Comparison of ENCODE assay signal across 8 cellular contexts in genomic region chr5:59188415-59189225, GRCh38.
A peak's percentile ranks its signal among the peaks of the same experiment; 100 is the strongest.
DNase-seq lines count a peak whose midpoint lies in the region; ATAC-seq, FAIRE-seq and TF ChIP-seq lines count a peak whose summit lies in the region.

No MANE protein-coding gene starts in this region.

- intact Hi-C loops in kidney (cut with DNase I), result loop anchor here (5.0 to 10.0 kb wide), 2 partner anchors 194 to 486 kb away; no protein-coding TSS in a partner anchor

- H3K9ac ChIP-seq in kidney (ENCODE audit: low read length in 2 of 2), result no peak overlapping the region

- H3K9me3 ChIP-seq in kidney (ENCODE audit: control insufficient read depth in 1 of 2, low read length in 2 of 2), result no peaks in the 10 kb centered on the region

- H3K36me3 ChIP-seq in kidney (ENCODE audit: control insufficient read depth in 1 of 2, insufficient read depth in 2 of 2, low read length in 2 of 2), result no peaks in the 10 kb centered on the region

- ATAC-seq in HG02885 (IDR thresholded peaks at IDR 0.05; ENCODE audit: poor library complexity, unreplicated experiment), result peak; percentile 79
- ATAC-seq in HG02763 (IDR thresholded peaks at IDR 0.05; ENCODE audit: unreplicated experiment), result no peak

- H3K4me3 ChIP-seq in kidney (ENCODE audit: low read length in 2 of 2), result peak overlapping the region in 1 of 2 donors; percentile 29

- TF ChIP-seq CTCF in kidney (IDR thresholded peaks at IDR 0.05; ENCODE audit: borderline replicate concordance, extremely low read depth, insufficient read depth), result peak; percentile 79

- peak; percentile 16 for DNase-seq in GM12891 (ENCODE audit: insufficient read length, low spot score)
- peak; percentile 56 for DNase-seq in NCI-H2196 (lab: John Stamatoyannopoulos, UW; ENCODE audit: unreplicated experiment)
- peak; percentile 56 for DNase-seq in activated CD4-positive, CD25-positive, alpha-beta regulatory T cell treated with anti-CD3 and anti-CD28 coated beads, Interleukin-2, amount 50 U/mL, for 72 hours
- DNase-seq in central memory CD4-positive, alpha-beta T cell, result peak; percentile 61
- peak; percentile 87 for DNase-seq in kidney
- DNase-seq in stimulated activated CD4-positive, alpha-beta T cell treated with anti-CD3 and anti-CD28 coated beads, Interleukin-1b, Interleukin-23, amount 100 ng/mL, for 24 hours (ENCODE audit: low read depth in 4 of 4, low spot score in 1 of 4), result peak in 3 of 4 experiments; percentile 13 to 33 (median 32)

- no peak overlapping the region for H3K27ac ChIP-seq in kidney (ENCODE audit: low read depth in 2 of 2, low read length in 2 of 2)

- TF ChIP-seq POLR2A in GM12891 (IDR thresholded peaks at IDR 0.05; ENCODE audit: low read depth, low read length), result no peak

- FAIRE-seq in GM12891 (lab: Jason Lieb, UNC), result peak; percentile 87
- peak; percentile 95 for FAIRE-seq in kidney (lab: Jason Lieb, UNC)

- no peaks in the 10 kb centered on the region for H3K4me1 ChIP-seq in kidney (ENCODE audit: control insufficient read depth in 1 of 2, insufficient read depth in 1 of 2, low read depth in 1 of 2, low read length in 2 of 2)

TF ChIP-seq in GM12891, 5 proteins besides CTCF, POLR2A, EP300 and RAD21:
- TF ChIP-seq SPI1 (IDR thresholded peaks at IDR 0.05; ENCODE audit: low read depth, low read length), result 0 out of 2 replicates have a peak, but pooled peaks have one; percentile 6
- TF ChIP-seq PAX5 (IDR thresholded peaks at IDR 0.05; ENCODE audit: insufficient read depth, low read length, severe bottlenecking), result no peak

Comparison
In these comparisons a context has a peak if more than half of its experiments do, and no peak if none do; other contexts are left out.
1. DNase-seq: peak in every context shown above with its lines; median percentile 87 in kidney; 61 in central memory CD4-positive, alpha-beta T cell; 56 in NCI-H2196; 56 in activated CD4-positive, CD25-positive, alpha-beta regulatory T cell treated with anti-CD3 and anti-CD28 coated beads, Interleukin-2, amount 50 U/mL, for 72 hours; 32 in stimulated activated CD4-positive, alpha-beta T cell treated with anti-CD3 and anti-CD28 coated beads, Interleukin-1b, Interleukin-23, amount 100 ng/mL, for 24 hours; 16 in GM12891.